Comparison of ENCODE assay signal across 16 cellular contexts in the genomic region with DNA sequence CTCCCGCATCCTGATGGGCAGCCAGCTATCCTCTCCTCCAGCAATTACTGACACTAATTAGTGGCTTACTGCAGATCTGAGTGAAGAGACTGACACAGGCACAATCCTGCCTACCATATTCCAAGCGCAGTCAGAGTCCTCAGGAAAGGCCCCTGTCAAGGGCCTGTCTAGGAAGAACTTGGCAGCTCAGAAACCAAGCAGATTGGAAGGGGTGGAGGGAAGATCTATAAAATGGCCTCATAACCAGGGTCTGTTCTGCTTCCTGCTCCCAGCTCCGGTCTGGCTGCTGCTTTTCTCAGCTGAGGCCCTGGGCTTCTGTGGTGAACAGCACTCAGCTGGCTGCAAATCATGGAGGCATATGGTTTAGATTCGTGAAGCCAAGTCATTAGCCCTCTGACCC.
DNase-seq lines count a peak whose midpoint lies in the region; ATAC-seq and TF ChIP-seq lines count a peak whose summit lies in the region.
"Had no signal": no experiment of that assay in that cellular context is flagged by ENCODE, and none has a peak within 500 bp of the region (broad histone marks: within the 10 kb centered on the region; RNA-seq: fewer than 3 reads in every experiment).

No MANE protein-coding gene starts in this region.

- H3K4me1 ChIP-seq in PC-3 (ENCODE audit: insufficient read depth, low read length), result no peaks in the 10 kb centered on the region

- POLR2A ChIA-PET in PC-3 (lab: Charles Lee; ENCODE audit: unreplicated experiment), result no interaction called here

- intact Hi-C loops in PC-3 (cut with micrococcal nuclease), result no loop called here

- TF ChIP-seq RAD21 in neural cell (conservative IDR thresholded peaks at IDR 0.05), result no peak

- no peaks in the 10 kb centered on the region for H3K79me2 ChIP-seq in neural cell (replicated peaks; ENCODE audit: insufficient read depth, low read length)
- no peaks in the 10 kb centered on the region for H3K79me2 ChIP-seq in PC-3 (ENCODE audit: low read length)

- H4K20me1 ChIP-seq in neural cell (ENCODE audit: insufficient read depth) (no peaks in the 10 kb centered on the region), PC-3 (ENCODE audit: low read length) (no peaks in the 10 kb centered on the region)

- no peak for TF ChIP-seq CTCF in WERI-Rb-1 (IDR thresholded peaks at IDR 0.05; ENCODE audit: low read depth, low read length)
- no peak for TF ChIP-seq CTCF in neural cell (IDR thresholded peaks at IDR 0.05; ENCODE audit: poor library complexity, severe bottlenecking)
- TF ChIP-seq CTCF in PC-3 (conservative IDR thresholded peaks at IDR 0.05; ENCODE audit: low read depth, low read length), result no peak

- DNase-seq in NCI-H1105 treated with DMSO at 0.1 percent for 48 hours (lab: John Stamatoyannopoulos, UW) (peak; percentile 57), NCI-H2227 (lab: John Stamatoyannopoulos, UW; ENCODE audit: unreplicated experiment) (peak; percentile 21), WERI-Rb-1 (peak; percentile 27), T-helper 9 cell (no peak), dedifferentiated amniotic fluid mesenchymal stem cell (ENCODE audit: extremely low spot score) (no peak), PC-3 (no peak)
- DNase-seq: CD8-positive, alpha-beta T cell; EL; HCEC 1CT; Karpas-422; NCI-H1436; NCI-H2171; NCI-H524 treated with DMSO at 0.1 percent for 48 hours; Right ventricle myocardium superior had no signal

- no peaks in the 10 kb centered on the region for H3K9me3 ChIP-seq in WERI-Rb-1 (ENCODE audit: severe bottlenecking)
- no peaks in the 10 kb centered on the region for H3K9me3 ChIP-seq in neural cell (ENCODE audit: low read length)
- H3K9me3 ChIP-seq in PC-3 (ENCODE audit: low read length), result no peaks in the 10 kb centered on the region

- BruUV-seq in PC-3 (replicated peaks; lab: Mats Ljungman, UMichigan), result no TSS peak

- no peaks in the 10 kb centered on the region for H3F3A ChIP-seq in neural cell (ENCODE audit: insufficient read depth, low read length, poor library complexity, severe bottlenecking)
- H3F3A ChIP-seq in PC-3 (ENCODE audit: low read length, unreplicated experiment), result no peaks in the 10 kb centered on the region

- H3K27ac ChIP-seq in WERI-Rb-1 (no peak overlapping the region), neural cell (ENCODE audit: low read length) (peak overlapping the region; percentile 35), PC-3 (ENCODE audit: low read length) (no peak overlapping the region)

- ATAC-seq in PC-3, result no peak
- ATAC-seq: CD8-positive, alpha-beta T cell; Panc1 had no signal

- H3K4me3 ChIP-seq in WERI-Rb-1 (ENCODE audit: low read depth, low read length) (no peak overlapping the region), neural cell (ENCODE audit: low read length) (no peak overlapping the region), PC-3 (ENCODE audit: low read length) (no peak overlapping the region)

- H3K9me2 ChIP-seq in neural cell (ENCODE audit: insufficient read depth, low read length) (no peaks in the 10 kb centered on the region), PC-3 (replicated peaks; ENCODE audit: low read length) (no peaks in the 10 kb centered on the region)

- H3K27me3 ChIP-seq in WERI-Rb-1 (ENCODE audit: insufficient read depth, low read depth, severe bottlenecking) (no peaks in the 10 kb centered on the region), neural cell (ENCODE audit: insufficient read depth, low read depth, low read length) (no peaks in the 10 kb centered on the region), PC-3 (ENCODE audit: low read length) (no peaks in the 10 kb centered on the region)

- CTCF ChIA-PET in PC-3 (lab: Charles Lee), result no interaction called here

- no peaks in the 10 kb centered on the region for H3K36me3 ChIP-seq in WERI-Rb-1
- no peaks in the 10 kb centered on the region for H3K36me3 ChIP-seq in neural cell (ENCODE audit: insufficient read depth, low read length)
- no peaks in the 10 kb centered on the region for H3K36me3 ChIP-seq in PC-3 (ENCODE audit: low read depth, low read length)

- H3K4me2 ChIP-seq in neural cell (ENCODE audit: low read length) (no peak overlapping the region), PC-3 (ENCODE audit: low read length) (no peak overlapping the region)

- peak; percentile 23 for TF ChIP-seq EP300 in neural cell (conservative IDR thresholded peaks at IDR 0.05; ENCODE audit: poor library complexity, severe bottlenecking)

- H3K9ac ChIP-seq in neural cell (ENCODE audit: low read length) (no peak overlapping the region), PC-3 (ENCODE audit: low read length) (no peak overlapping the region)

- H2AFZ ChIP-seq in neural cell (ENCODE audit: low read depth, low read length) (no peak overlapping the region), PC-3 (ENCODE audit: low read length) (no peak overlapping the region)

TF ChIP-seq in neural cell, 6 proteins besides CTCF, POLR2A, EP300 and RAD21:
- TF ChIP-seq POLR2AphosphoS5 (IDR thresholded peaks at IDR 0.05), result no peak
- TF ChIP-seq, protein P1, sequence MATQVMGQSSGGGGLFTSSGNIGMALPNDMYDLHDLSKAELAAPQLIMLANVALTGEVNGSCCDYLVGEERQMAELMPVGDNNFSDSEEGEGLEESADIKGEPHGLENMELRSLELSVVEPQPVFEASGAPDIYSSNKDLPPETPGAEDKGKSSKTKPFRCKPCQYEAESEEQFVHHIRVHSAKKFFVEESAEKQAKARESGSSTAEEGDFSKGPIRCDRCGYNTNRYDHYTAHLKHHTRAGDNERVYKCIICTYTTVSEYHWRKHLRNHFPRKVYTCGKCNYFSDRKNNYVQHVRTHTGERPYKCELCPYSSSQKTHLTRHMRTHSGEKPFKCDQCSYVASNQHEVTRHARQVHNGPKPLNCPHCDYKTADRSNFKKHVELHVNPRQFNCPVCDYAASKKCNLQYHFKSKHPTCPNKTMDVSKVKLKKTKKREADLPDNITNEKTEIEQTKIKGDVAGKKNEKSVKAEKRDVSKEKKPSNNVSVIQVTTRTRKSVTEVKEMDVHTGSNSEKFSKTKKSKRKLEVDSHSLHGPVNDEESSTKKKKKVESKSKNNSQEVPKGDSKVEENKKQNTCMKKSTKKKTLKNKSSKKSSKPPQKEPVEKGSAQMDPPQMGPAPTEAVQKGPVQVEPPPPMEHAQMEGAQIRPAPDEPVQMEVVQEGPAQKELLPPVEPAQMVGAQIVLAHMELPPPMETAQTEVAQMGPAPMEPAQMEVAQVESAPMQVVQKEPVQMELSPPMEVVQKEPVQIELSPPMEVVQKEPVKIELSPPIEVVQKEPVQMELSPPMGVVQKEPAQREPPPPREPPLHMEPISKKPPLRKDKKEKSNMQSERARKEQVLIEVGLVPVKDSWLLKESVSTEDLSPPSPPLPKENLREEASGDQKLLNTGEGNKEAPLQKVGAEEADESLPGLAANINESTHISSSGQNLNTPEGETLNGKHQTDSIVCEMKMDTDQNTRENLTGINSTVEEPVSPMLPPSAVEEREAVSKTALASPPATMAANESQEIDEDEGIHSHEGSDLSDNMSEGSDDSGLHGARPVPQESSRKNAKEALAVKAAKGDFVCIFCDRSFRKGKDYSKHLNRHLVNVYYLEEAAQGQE (IDR thresholded peaks at IDR 0.05; ENCODE audit: borderline replicate concordance), result peak; percentile 27
- no peak for TF ChIP-seq EZH2 (IDR thresholded peaks at IDR 0.05; ENCODE audit: borderline replicate concordance, insufficient read depth, low read length, poor library complexity, severe bottlenecking)

Comparison
In these comparisons a context has a peak if more than half of its experiments do, and no peak if none do; other contexts are left out.
1. DNase-seq: peak in NCI-H1105 treated with DMSO at 0.1 percent for 48 hours (single experiment), NCI-H2227 (single experiment) and WERI-Rb-1 (single experiment); none in T-helper 9 cell (single experiment), dedifferentiated amniotic fluid mesenchymal stem cell (single experiment) and PC-3 (single experiment).